In genomic region chr4:7328913-7329638, GRCh38 we compare ENCODE assay signal across 11 cellular contexts.
DNase-seq lines count a peak whose midpoint lies in the region; ATAC-seq and TF ChIP-seq lines count a peak whose summit lies in the region.
"Had no signal": no experiment of that assay in that cellular context is flagged by ENCODE, and none has a peak within 500 bp of the region (broad histone marks: within the 10 kb centered on the region; RNA-seq: fewer than 3 reads in every experiment).

No MANE protein-coding gene starts in this region.

- H3K36me3 ChIP-seq in heart right ventricle (no peaks in the 10 kb centered on the region), gastrocnemius medialis (no peaks in the 10 kb centered on the region)

- ATAC-seq in heart right ventricle (peak; percentile 50 to 87 (median 74)), gastrocnemius medialis (peak; percentile 39 to 42), GM21737 (IDR thresholded peaks at IDR 0.05; ENCODE audit: unreplicated experiment) (no peak), GM21825 (IDR thresholded peaks at IDR 0.05; ENCODE audit: unreplicated experiment) (no peak)
- ATAC-seq: effector memory CD8-positive, alpha-beta T cell had no signal

- 66% methylated on average over 22 of the region's 22 CpGs for WGBS in heart right ventricle, 2 donors

- H3K4me1 ChIP-seq in heart right ventricle (peaks cover 0 to 31% (median 3%) of the 10 kb centered on the region in 9 donors), gastrocnemius medialis (peaks cover 0 to 3% of the 10 kb centered on the region in 2 donors)

- DNase-seq in GM04504 (ENCODE audit: low read depth) (peak; percentile 73), amniotic epithelial cell (ENCODE audit: low read depth) (peak; percentile 5), heart right ventricle (peak; percentile 63 to 71), gastrocnemius medialis (peak in 1 of 2 donors; percentile 36), NCI-H1105 treated with DMSO at 0.1 percent for 48 hours (lab: John Stamatoyannopoulos, UW) (no peak)
- no peak for DNase-seq in stimulated activated CD4-positive, alpha-beta T cell treated with anti-CD3 and anti-CD28 coated beads, Interleukin-12 subunit alpha, Interleukin-12 subunit beta, amount 100 ng/mL, for 4 hours
- DNase-seq: effector memory CD8-positive, alpha-beta T cell; RPMI8226 had no signal

- no peak for TF ChIP-seq POLR2A in gastrocnemius medialis (IDR thresholded peaks at IDR 0.05)

- H3K27me3 ChIP-seq in heart right ventricle (no peaks in the 10 kb centered on the region), gastrocnemius medialis (peaks cover 0 to 6% (median 0%) of the 10 kb centered on the region in 3 donors)

- H3K27ac ChIP-seq in heart right ventricle (peak overlapping the region in 2 of 10 donors; percentile 15 to 34), gastrocnemius medialis (no peak overlapping the region)
- H3K27ac ChIP-seq: KMS-11 had no signal

- TF ChIP-seq CTCF in heart right ventricle (IDR thresholded peaks at IDR 0.05) (peak in 3 of 9 donors; percentile 25 to 30 (median 25)), gastrocnemius medialis (IDR thresholded peaks at IDR 0.05 in 4 of 5, conservative IDR thresholded peaks at IDR 0.05 in 1 of 5) (no peak)

- H3K4me3 ChIP-seq in heart right ventricle, result no peak overlapping the region
- no peak overlapping the region for H3K4me3 ChIP-seq in gastrocnemius medialis

- H3K9me3 ChIP-seq in heart right ventricle (no peaks in the 10 kb centered on the region), gastrocnemius medialis (no peaks in the 10 kb centered on the region)

- in situ Hi-C loops in gastrocnemius medialis (cut with MboI; ENCODE audit: low sequenced_read_pairs in 4 of 4), result no loop called here

- intact Hi-C loops in heart right ventricle (cut with DNase I) (loop anchor here in 1 of 10 donors (10.0 kb wide), 1 partner anchor 396 kb away; no protein-coding TSS in a partner anchor), gastrocnemius medialis (cut with DNase I; ENCODE audit: low total_unique reads) (no loop called here)

Comparison
In these comparisons a context has a peak if more than half of its experiments do, and no peak if none do; other contexts are left out.
1. DNase-seq: peak in GM04504 (single experiment), amniotic epithelial cell (single experiment) and heart right ventricle (2 of 2); none in stimulated activated CD4-positive, alpha-beta T cell treated with anti-CD3 and anti-CD28 coated beads, Interleukin-12 subunit alpha, Interleukin-12 subunit beta, amount 100 ng/mL, for 4 hours (single experiment) and NCI-H1105 treated with DMSO at 0.1 percent for 48 hours (single experiment).
2. ATAC-seq: peak in heart right ventricle (8 of 8) and gastrocnemius medialis (2 of 2); none in GM21737 (single experiment) and GM21825 (single experiment).